8 cellular contexts compared by ENCODE assay signal in genomic region chr6:36360241-36361054, GRCh38. TPM values are rescaled to one million over a fixed set of nuclear protein-coding genes. Genes with fewer than 3 reads are reported as not detected.
A peak's percentile ranks its signal among the peaks of the same experiment; 100 is the strongest.
DNase-seq lines count a peak whose midpoint lies in the region; ATAC-seq lines count a peak whose summit lies in the region.

No MANE protein-coding gene starts in this region.

- peak; percentile 38 for ATAC-seq in HG02870 (IDR thresholded peaks at IDR 0.05; ENCODE audit: unreplicated experiment)
- peak; percentile 81 for ATAC-seq in central memory CD8-positive, alpha-beta T cell (replicated peaks; ENCODE audit: extremely low read depth, poor library complexity, severe bottlenecking)
- ATAC-seq in left colon = peak; percentile 95
- ATAC-seq in HG03521 (IDR thresholded peaks at IDR 0.05; ENCODE audit: unreplicated experiment) = no peak

- no peaks in the 10 kb centered on the region for H3K9me3 Mint-ChIP-seq in central memory CD8-positive, alpha-beta T cell

- H3K27me3 Mint-ChIP-seq in central memory CD8-positive, alpha-beta T cell = peaks cover 4% of the 10 kb centered on the region

- no peak overlapping the region for H3K4me3 Mint-ChIP-seq in central memory CD8-positive, alpha-beta T cell

- peaks cover 11% of the 10 kb centered on the region for H3K4me1 Mint-ChIP-seq in central memory CD8-positive, alpha-beta T cell

- intact Hi-C loops in left colon (cut with DNase I, micrococcal nuclease) = loop anchor here in 1 of 2 donors (5.0 kb wide), 1 partner anchor 58 kb away; no protein-coding TSS in a partner anchor

- peak overlapping the region; percentile 19 for H3K27ac Mint-ChIP-seq in central memory CD8-positive, alpha-beta T cell (ENCODE audit: low read depth)

- DNase-seq in DMS153 treated with DMSO at 0.1 percent for 48 hours (lab: John Stamatoyannopoulos, UW; ENCODE audit: unreplicated experiment) (peak; percentile 10), NCI-H446 treated with DMSO at 0.1 percent for 48 hours (lab: John Stamatoyannopoulos, UW) (peak; percentile 21), left colon (peak; percentile 65 to 86)
- DNase-seq in activated CD4-positive, alpha-beta T cell treated with anti-CD3 and anti-CD28 coated beads for 1 hour = peak; percentile 49
- DNase-seq in central memory CD8-positive, alpha-beta T cell (ENCODE audit: low spot score in 2 of 2) = peak; percentile 45 to 54
- peak; percentile 74 for DNase-seq in stimulated activated CD4-positive, alpha-beta T cell treated with anti-CD3 and anti-CD28 coated beads, Interleukin-4, amount 100 ng/mL, for 24 hours

- no peaks in the 10 kb centered on the region for H3K36me3 Mint-ChIP-seq in central memory CD8-positive, alpha-beta T cell (ENCODE audit: insufficient read depth)

RNA-seq across cellular contexts. Expression of gene BNIP5, which starts 23.8 kb away (rescaled TPM):
- total RNA-seq in left colon = 10 to 100 TPM; 11.4 to 14.4 TPM

RNA-seq across cellular contexts. Expression of gene ETV7, which starts 27.0 kb away (rescaled TPM):
- 1 to 10 TPM; 3.6 to 8.9 TPM for total RNA-seq in left colon

Comparison
In these comparisons a context has a peak if more than half of its experiments do, and no peak if none do; other contexts are left out.
1. DNase-seq: peak in every context shown above with its lines; median percentile 76 in left colon; 74 in stimulated activated CD4-positive, alpha-beta T cell treated with anti-CD3 and anti-CD28 coated beads, Interleukin-4, amount 100 ng/mL, for 24 hours; 50 in central memory CD8-positive, alpha-beta T cell; 49 in activated CD4-positive, alpha-beta T cell treated with anti-CD3 and anti-CD28 coated beads for 1 hour; 21 in NCI-H446 treated with DMSO at 0.1 percent for 48 hours; 10 in DMS153 treated with DMSO at 0.1 percent for 48 hours.